Comparison of ENCODE assay signal across 36 cellular contexts in the genomic region with DNA sequence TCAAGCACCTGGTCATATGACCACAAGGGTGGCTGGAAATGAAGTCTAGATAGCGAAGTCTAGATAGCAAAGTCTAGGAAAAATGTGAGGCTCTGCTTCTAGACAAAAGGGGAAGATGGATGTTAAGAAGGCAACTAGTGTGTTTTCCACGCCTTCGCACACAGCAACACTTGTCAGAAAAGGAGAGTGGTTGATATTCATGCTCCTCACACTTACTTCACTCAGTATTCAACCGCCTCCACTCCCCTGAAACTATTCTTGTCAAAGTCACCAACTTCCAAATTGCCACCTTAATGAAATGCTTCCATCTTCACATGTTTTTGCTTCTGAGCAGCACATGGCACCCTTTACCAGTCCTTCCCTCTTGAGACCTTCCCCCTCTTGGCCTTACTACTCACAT. TPM values are rescaled to one million over a fixed set of nuclear protein-coding genes. Genes with fewer than 3 reads are reported as not detected.
"Had no signal": no experiment of that assay in that cellular context is flagged by ENCODE, and none has a peak within 500 bp of the region (broad histone marks: within the 10 kb centered on the region; RNA-seq: fewer than 3 reads in every experiment).

No MANE protein-coding gene starts in this region.

- H3K27ac ChIP-seq: adrenal gland, body of pancreas, brain microvascular endothelial cell, breast epithelium, cardiac muscle cell, VCaP had no signal

- H3K36me3 ChIP-seq: adrenal gland, brain microvascular endothelial cell, breast epithelium, cardiac muscle cell had no signal

- H3K4me1 ChIP-seq: adrenal gland, body of pancreas, breast epithelium had no signal

- H3K9me3 ChIP-seq: body of pancreas, breast epithelium had no signal

- FAIRE-seq: astrocyte, TTC549 had no signal

- DNase-seq: activated B cell treated with CpG ODN at 0.5 μM for 24 hours; activated CD4-positive, alpha-beta memory T cell treated with anti-CD3 and anti-CD28 coated beads for 36 hours; activated CD4-positive, alpha-beta T cell treated with anti-CD3 and anti-CD28 coated beads for 4 hours; activated CD4-positive, alpha-beta T cell treated with anti-CD3 and anti-CD28 coated beads, Interleukin-2, amount 10 ng/mL, durations not matched to agents 24 days and 14 days; activated CD4-positive, alpha-beta T cell treated with anti-CD3 and anti-CD28 coated beads, Interleukin-2, amount 50 U/mL, for 1 hour; activated CD4-positive, alpha-beta T cell treated with anti-CD3 and anti-CD28 coated beads, Interleukin-2, amount 50 U/mL, for 4 hours; activated CD4-positive, CD25-positive, alpha-beta regulatory T cell treated with anti-CD3 and anti-CD28 coated beads, Interleukin-2, amount 50 U/mL, for 72 hours; activated CD8-positive, alpha-beta memory T cell treated with anti-CD3 and anti-CD28 coated beads, Interleukin-2, amount 50 U/mL, for 4 hours; activated CD8-positive, alpha-beta T cell treated with anti-CD3 and anti-CD28 coated beads for 36 hours; activated effector memory CD4-positive, alpha-beta T cell treated with anti-CD3 and anti-CD28 coated beads, Interleukin-2, amount 50 U/mL, for 16 hours; activated gamma-delta T cell treated with Interleukin-2 at 50 U/mL for 16 hours; activated naive CD4-positive, alpha-beta T cell; activated naive CD4-positive, alpha-beta T cell treated with anti-CD3 and anti-CD28 coated beads for 36 hours; activated naive CD4-positive, alpha-beta T cell treated with anti-CD3 and anti-CD28 coated beads, Interleukin-2, amount 50 U/mL, for 16 hours; activated naive CD8-positive, alpha-beta T cell treated with anti-CD3 and anti-CD28 coated beads for 36 hours; activated T-cell treated with anti-CD3 and anti-CD28 coated beads for 4 hours; activated T-cell treated with anti-CD3 and anti-CD28 coated beads, Interleukin-2, amount 50 U/mL, for 1 hour; activated T-cell treated with anti-CD3 and anti-CD28 coated beads, Interleukin-2, amount 50 U/mL, for 4 hours; activated T-cell treated with anti-CD3 and anti-CD28 coated beads, Interleukin-2, amount 50 U/mL, for 72 hours; adrenal gland; amniotic stem cell; aorta; body of pancreas; brain microvascular endothelial cell; cerebellar nuclear complex; T-helper 1 cell; T-helper 2 cell; T-helper 9 cell had no signal

- ATAC-seq: activated CD8-positive, alpha-beta T cell treated with anti-CD3 and anti-CD28 coated beads for 36 hours; activated naive CD4-positive, alpha-beta T cell treated with anti-CD3 and anti-CD28 coated beads, Interleukin-2, amount 50 U/mL, for 72 hours; activated T-cell treated with anti-CD3 and anti-CD28 coated beads, Interleukin-2, amount 50 U/mL, for 4 hours; activated T-cell treated with anti-CD3 and anti-CD28 coated beads, Interleukin-2, amount 50 U/mL, for 72 hours; activated T-helper 17 cell treated with anti-CD3 and anti-CD28 coated beads, Interleukin-2, amount 50 U/mL, for 72 hours; body of pancreas had no signal

- H3K27me3 ChIP-seq: body of pancreas, brain microvascular endothelial cell, breast epithelium, cardiac muscle cell had no signal

- H3K4me3 ChIP-seq: adrenal gland, body of pancreas, breast epithelium, cardiac muscle cell had no signal

RNA-seq across cellular contexts. Expression of gene DCLK2, which starts 27.7 kb away (rescaled TPM):
- total RNA-seq: activated CD4-positive, alpha-beta memory T cell treated with anti-CD3 and anti-CD28 coated beads for 36 hours; activated CD4-positive, alpha-beta T cell treated with anti-CD3 and anti-CD28 coated beads, Interleukin-2, amount 10 ng/mL, durations not matched to agents 24 days and 14 days; activated CD8-positive, alpha-beta memory T cell treated with anti-CD3 and anti-CD28 coated beads for 36 hours; activated CD8-positive, alpha-beta T cell treated with anti-CD3 and anti-CD28 coated beads for 36 hours; activated naive CD4-positive, alpha-beta T cell treated with anti-CD3 and anti-CD28 coated beads for 36 hours; activated naive CD4-positive, alpha-beta T cell treated with anti-CD3 and anti-CD28 coated beads, Interleukin-2, amount 50 U/mL, for 72 hours; activated naive CD8-positive, alpha-beta T cell treated with anti-CD3 and anti-CD28 coated beads for 36 hours had no signal
